Comparison of ENCODE assay signal across 11 cellular contexts in the genomic region with DNA sequence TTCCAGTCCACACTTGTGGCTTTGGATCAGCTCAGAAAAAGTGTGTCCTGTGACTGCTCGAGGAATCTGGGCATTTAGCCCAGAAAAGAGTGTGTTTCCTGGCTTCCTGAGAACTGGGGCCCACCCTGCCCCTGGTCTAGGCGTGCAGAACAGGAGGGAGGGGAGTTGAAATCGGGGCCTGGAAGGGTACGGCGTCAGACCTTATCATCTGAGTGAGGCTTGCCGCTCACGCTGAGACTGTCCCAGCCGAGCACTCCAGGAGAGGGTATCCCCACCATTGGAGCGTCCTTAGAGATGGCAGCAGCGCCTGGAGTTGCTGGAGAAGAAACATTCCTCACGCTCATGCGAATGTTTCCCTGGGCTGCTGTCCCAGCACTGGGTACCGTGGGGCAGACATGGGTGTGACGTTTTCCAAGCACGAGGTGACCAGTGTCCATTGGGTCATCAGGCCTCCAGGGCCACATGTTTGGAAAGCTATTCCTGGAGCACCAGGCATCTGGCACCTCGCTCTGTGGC. TPM values are rescaled to one million over a fixed set of nuclear protein-coding genes. Genes with fewer than 3 reads are reported as not detected.
DNase-seq lines count a peak whose midpoint lies in the region; ATAC-seq and TF ChIP-seq lines count a peak whose summit lies in the region.
"Had no signal": no experiment of that assay in that cellular context is flagged by ENCODE, and none has a peak within 500 bp of the region (broad histone marks: within the 10 kb centered on the region; RNA-seq: fewer than 3 reads in every experiment).

No MANE protein-coding gene starts in this region.

- peaks cover 29% of the 10 kb centered on the region for H3K4me1 Mint-ChIP-seq in stimulated activated naive CD8-positive, alpha-beta T cell treated with anti-CD3 and anti-CD28 coated beads, Interleukin-15, amount 100 ng/mL, for 72 hours

- no peak overlapping the region for H3K4me3 Mint-ChIP-seq in stimulated activated naive CD8-positive, alpha-beta T cell treated with anti-CD3 and anti-CD28 coated beads, Interleukin-15, amount 100 ng/mL, for 72 hours
- H3K4me3 Mint-ChIP-seq: activated T-cell treated with anti-CD3 and anti-CD28 coated beads, Interleukin-2, amount 50 U/mL, for 4 hours had no signal

- peak; percentile 52 for DNase-seq in RWPE1 (ENCODE audit: low spot score)
- peak; percentile 37 for DNase-seq in fibroblast of peridontal ligament (ENCODE audit: extremely low read depth)
- no peak for DNase-seq in omental fat pad (ENCODE audit: low spot score)
- DNase-seq in activated T-cell treated with anti-CD3 and anti-CD28 coated beads, Interleukin-2, amount 50 U/mL, for 1 hour: no peak
- DNase-seq in stimulated activated naive CD8-positive, alpha-beta T cell treated with anti-CD3 and anti-CD28 coated beads, Interleukin-15, amount 100 ng/mL, for 72 hours: no peak
- DNase-seq in NCI-H2227 treated with DMSO at 0.1 percent for 48 hours (lab: John Stamatoyannopoulos, UW): no peak
- DNase-seq in NCI-H748 (lab: John Stamatoyannopoulos, UW; ENCODE audit: unreplicated experiment): no peak
- DNase-seq: activated T-cell treated with anti-CD3 and anti-CD28 coated beads, Interleukin-2, amount 50 U/mL, for 4 hours had no signal

- no peak overlapping the region for H3K27ac Mint-ChIP-seq in stimulated activated naive CD8-positive, alpha-beta T cell treated with anti-CD3 and anti-CD28 coated beads, Interleukin-15, amount 100 ng/mL, for 72 hours

- POLR2A ChIA-PET in RWPE1 (lab: Yijun Ruan, JAX; ENCODE audit: low non-redundant PET): interaction anchor here (0.6 kb wide), 1 partner anchor 177 kb away, joined by 5 read pairs; no protein-coding TSS in a partner anchor

- H2AFZ ChIP-seq in ACC112 (ENCODE audit: low read length, unreplicated experiment): no peak overlapping the region

- H3K79me2 ChIP-seq in ACC112 (ENCODE audit: control insufficient read depth, insufficient read depth, low read length, unreplicated experiment): peaks cover 95% of the 10 kb centered on the region

- no peak for TF ChIP-seq CTCF in RWPE1 (conservative IDR thresholded peaks at IDR 0.05; ENCODE audit: low read depth)
- TF ChIP-seq CTCF in omental fat pad (IDR thresholded peaks at IDR 0.05): no peak

- no peaks in the 10 kb centered on the region for H3K9me3 Mint-ChIP-seq in stimulated activated naive CD8-positive, alpha-beta T cell treated with anti-CD3 and anti-CD28 coated beads, Interleukin-15, amount 100 ng/mL, for 72 hours
- H3K9me3 Mint-ChIP-seq: activated T-cell treated with anti-CD3 and anti-CD28 coated beads, Interleukin-2, amount 50 U/mL, for 4 hours had no signal

- H3K4me3 ChIP-seq in ACC112 (ENCODE audit: low read depth, low read length): no peak overlapping the region

- H3K27me3 Mint-ChIP-seq in stimulated activated naive CD8-positive, alpha-beta T cell treated with anti-CD3 and anti-CD28 coated beads, Interleukin-15, amount 100 ng/mL, for 72 hours: no peaks in the 10 kb centered on the region

- H3K4me1 ChIP-seq in ACC112 (ENCODE audit: control insufficient read depth, insufficient read depth, low read length, unreplicated experiment): peaks cover 65% of the 10 kb centered on the region

- peak; percentile 25 for ATAC-seq in omental fat pad (ENCODE audit: low FRiP score)
- no peak for ATAC-seq in stimulated activated naive CD8-positive, alpha-beta T cell treated with anti-CD3 and anti-CD28 coated beads, Interleukin-15, amount 100 ng/mL, for 72 hours
- ATAC-seq: activated T-cell treated with anti-CD3 and anti-CD28 coated beads, Interleukin-2, amount 50 U/mL, for 4 hours had no signal

- no peaks in the 10 kb centered on the region for H3K27me3 ChIP-seq in ACC112 (ENCODE audit: insufficient read depth, low read length)

- peak overlapping the region; percentile 88 for H3K27ac ChIP-seq in ACC112 (ENCODE audit: low read depth, low read length)
- peak overlapping the region; percentile 99 for H3K27ac ChIP-seq in RWPE1
- H3K27ac ChIP-seq: C4-2B, HL-60 had no signal

- CTCF ChIA-PET in RWPE1 (lab: Yijun Ruan, JAX): no interaction called here

- H3K36me3 ChIP-seq in ACC112 (ENCODE audit: insufficient read depth, low read length): peaks cover 6% of the 10 kb centered on the region; the same call in 1 of the 2 replicates

RNA-seq across cellular contexts. Expression of a gene that starts 22.5 kb away (rescaled TPM):
- total RNA-seq in omental fat pad: 10 to 100 TPM; 11.8 to 52.1 (median 29.0) TPM

Comparison
In these comparisons a context has a peak if more than half of its experiments do, and no peak if none do; other contexts are left out.
1. DNase-seq: peak in RWPE1 (single experiment) and fibroblast of peridontal ligament (single experiment); none in omental fat pad (single experiment), activated T-cell treated with anti-CD3 and anti-CD28 coated beads, Interleukin-2, amount 50 U/mL, for 1 hour (single experiment), stimulated activated naive CD8-positive, alpha-beta T cell treated with anti-CD3 and anti-CD28 coated beads, Interleukin-15, amount 100 ng/mL, for 72 hours (0 of 2), NCI-H2227 treated with DMSO at 0.1 percent for 48 hours (single experiment) and NCI-H748 (single experiment).